Comparison of ENCODE assay signal across 22 cellular contexts in genomic region chr12:113398346-113399290, GRCh38. TPM values are rescaled to one million over a fixed set of nuclear protein-coding genes. Genes with fewer than 3 reads are reported as not detected.
DNase-seq lines count a peak whose midpoint lies in the region; ATAC-seq, FAIRE-seq and TF ChIP-seq lines count a peak whose summit lies in the region.
"Had no signal": no experiment of that assay in that cellular context is flagged by ENCODE, and none has a peak within 500 bp of the region (broad histone marks: within the 10 kb centered on the region; RNA-seq: fewer than 3 reads in every experiment).

No MANE protein-coding gene starts in this region.

- TF ChIP-seq CTCF in HEK293 (tag by site-specific recombination; IDR thresholded peaks at IDR 0.05): no peak
- TF ChIP-seq CTCF in right lobe of liver (IDR thresholded peaks at IDR 0.05): no peak
- TF ChIP-seq CTCF in thyroid gland (IDR thresholded peaks at IDR 0.05): no peak

- 87% methylated on average over 3 of the region's 26 CpGs for WGBS in right lobe of liver (ENCODE audit: insufficient coverage, low coverage, low lambda C conversion rate, missing lambda C conversion rate)
- WGBS in thyroid gland, 2 donors: 86 to 88% methylated on average over 17 to 25 of the region's 26 CpGs

- H3K27me3 ChIP-seq in right lobe of liver (no peaks in the 10 kb centered on the region), thyroid gland (no peaks in the 10 kb centered on the region)

- H3K4me3 ChIP-seq in HEK293 (ENCODE audit: low read depth, low read length) (no peak overlapping the region), right lobe of liver (no peak overlapping the region), thyroid gland (replicated peaks in 1 of 3) (no peak overlapping the region)
- H3K4me3 ChIP-seq: HAP-1 had no signal

- FAIRE-seq in GM12892 (lab: Jason Lieb, UNC): no peak
- FAIRE-seq: D721Med, G401.6, GM12891, HTR-8/SVneo had no signal

- H3K4me1 ChIP-seq in HEK293 (ENCODE audit: control insufficient read depth, insufficient read depth, low read length) (no peaks in the 10 kb centered on the region), right lobe of liver (no peaks in the 10 kb centered on the region), thyroid gland (peaks cover 0 to under 1% of the 10 kb centered on the region in 2 donors)
- H3K4me1 ChIP-seq: BE2C, HAP-1 had no signal

- DNase-seq in right lobe of liver (peak in 2 of 3 donors; percentile 71 to 77), thyroid gland (no peak), GM12892 (ENCODE audit: insufficient read length) (no peak)
- DNase-seq in activated CD4-positive, alpha-beta T cell treated with anti-CD3 and anti-CD28 coated beads, Interleukin-2, amount 50 U/mL, for 1 hour: no peak
- DNase-seq: ACHN; BE2C; C1 segment of cervical spinal cord; CD4-positive, CD25-positive, alpha-beta regulatory T cell; CD8-positive, alpha-beta memory T cell; COR-L47; KG1 had no signal

- intact Hi-C loops in right lobe of liver (cut with DNase I) (no loop called here), thyroid gland (cut with DNase I) (no loop called here)

- CTCF ChIA-PET in HEK293 (lab: Yijun Ruan, JAX): interaction anchor here (0.7 to 1.2 kb wide), 3 partner anchors 9 to 27 kb away, joined by 3 read pairs; no protein-coding TSS in a partner anchor

- H3K36me3 ChIP-seq in HEK293 (ENCODE audit: control insufficient read depth in 2 of 2, insufficient read depth in 1 of 2, low read length in 2 of 2): no peaks in the 10 kb centered on the region
- peaks cover 0 to 72% (median 29%) of the 10 kb centered on the region in 4 donors for H3K36me3 ChIP-seq in right lobe of liver
- H3K36me3 ChIP-seq in thyroid gland: no peaks in the 10 kb centered on the region
- H3K36me3 ChIP-seq: BE2C, HAP-1 had no signal

- H3K27ac ChIP-seq in HEK293 (ENCODE audit: extremely low read depth, low read depth, low read length) (no peak overlapping the region), right lobe of liver (no peak overlapping the region), thyroid gland (no peak overlapping the region)

- ATAC-seq in esophagus mucosa: peak; percentile 17
- ATAC-seq in right lobe of liver: peak in 3 of 4 donors; percentile 9 to 37 (median 26)
- ATAC-seq in GM21423 (IDR thresholded peaks at IDR 0.05; ENCODE audit: unreplicated experiment): no peak

- POLR2A ChIA-PET in HEK293 (lab: Yijun Ruan, JAX): no interaction called here

- TF ChIP-seq POLR2A in right lobe of liver (IDR thresholded peaks at IDR 0.05) (no peak), thyroid gland (IDR thresholded peaks at IDR 0.05) (no peak), GM12892 (IDR thresholded peaks at IDR 0.05; ENCODE audit: low read depth, low read length) (no peak)

- H3K9me3 ChIP-seq in HEK293 (ENCODE audit: control insufficient read depth, insufficient read depth, low read depth, low read length) (no peaks in the 10 kb centered on the region), right lobe of liver (no peaks in the 10 kb centered on the region), thyroid gland (no peaks in the 10 kb centered on the region)
- H3K9me3 ChIP-seq: BE2C, HAP-1 had no signal

TF ChIP-seq in HEK293, 187 proteins besides CTCF, POLR2A, EP300 and RAD21:
- no peak for TF ChIP-seq ZFP41 (tag by site-specific recombination; IDR thresholded peaks at IDR 0.05; ENCODE audit: borderline replicate concordance)
- peak; percentile 53; the same call in 1 of the 2 replicates for TF ChIP-seq ZNF701 (tag by site-specific recombination; IDR thresholded peaks at IDR 0.05)
- 0 out of 2 replicates have a peak, but pooled peaks have one; percentile 9 for TF ChIP-seq ZNF768 (tag by site-specific recombination; IDR thresholded peaks at IDR 0.05)

RNA-seq across cellular contexts. Expression of gene SDS, which starts 5.1 kb away (rescaled TPM):
- total RNA-seq in esophagus mucosa (0.20 TPM), right lobe of liver (100 to 1,000 TPM; 208 to 722 (median 309) TPM), thyroid gland (1 to 10 TPM in 1 of 4 donors, under 1 TPM in 1, not detected in 2; 0.33 to 1.4 TPM)
- polyA plus RNA-seq in GM12892 (2012; ENCODE audit: missing spikeins): 0.30 TPM
- total RNA-seq: A172; CD4-positive, CD25-positive, alpha-beta regulatory T cell; H4 had no signal
- polyA plus RNA-seq: CD4-positive, CD25-positive, alpha-beta regulatory T cell; CD8-positive, alpha-beta memory T cell; IgD-negative memory B cell had no signal

RNA-seq across cellular contexts. Expression of gene SDSL, which starts 23.6 kb away (rescaled TPM):
- 2.3 TPM for total RNA-seq in esophagus mucosa
- 10 to 100 TPM; 25.5 to 85.7 (median 32.3) TPM for total RNA-seq in right lobe of liver
- 10 to 100 TPM; 13.6 to 42.2 (median 27.5) TPM for total RNA-seq in thyroid gland
- polyA plus RNA-seq in GM12892 (2012; ENCODE audit: missing spikeins): 1.4 TPM
- total RNA-seq: CD4-positive, CD25-positive, alpha-beta regulatory T cell had no signal
- polyA plus RNA-seq: CD8-positive, alpha-beta memory T cell had no signal

RNA-seq across cellular contexts. Expression of gene PLBD2, which starts 40.2 kb away (rescaled TPM):
- total RNA-seq in esophagus mucosa (14.1 TPM), right lobe of liver (10 to 100 TPM; 18.4 to 34.1 (median 28.8) TPM), thyroid gland (10 to 100 TPM; 21.0 to 51.5 (median 44.3) TPM)
- 5.5 TPM for polyA plus RNA-seq in GM12892 (2012; ENCODE audit: missing spikeins)

Comparison
In these comparisons a context has a peak if more than half of its experiments do, and no peak if none do; other contexts are left out.
1. DNase-seq: peak in right lobe of liver (2 of 3); none in activated CD4-positive, alpha-beta T cell treated with anti-CD3 and anti-CD28 coated beads, Interleukin-2, amount 50 U/mL, for 1 hour (single experiment), thyroid gland (0 of 2) and GM12892 (single experiment).
2. RNA of gene SDS, which starts 5.1 kb away (total RNA-seq): 208 to 722 TPM in right lobe of liver; 0.33 to 1.4 TPM in thyroid gland and 0.20 TPM in esophagus mucosa (single experiment); every median in the first group is over 10 times any median in the second.